ENCODE assay signal across 15 cellular contexts in the genomic region with DNA sequence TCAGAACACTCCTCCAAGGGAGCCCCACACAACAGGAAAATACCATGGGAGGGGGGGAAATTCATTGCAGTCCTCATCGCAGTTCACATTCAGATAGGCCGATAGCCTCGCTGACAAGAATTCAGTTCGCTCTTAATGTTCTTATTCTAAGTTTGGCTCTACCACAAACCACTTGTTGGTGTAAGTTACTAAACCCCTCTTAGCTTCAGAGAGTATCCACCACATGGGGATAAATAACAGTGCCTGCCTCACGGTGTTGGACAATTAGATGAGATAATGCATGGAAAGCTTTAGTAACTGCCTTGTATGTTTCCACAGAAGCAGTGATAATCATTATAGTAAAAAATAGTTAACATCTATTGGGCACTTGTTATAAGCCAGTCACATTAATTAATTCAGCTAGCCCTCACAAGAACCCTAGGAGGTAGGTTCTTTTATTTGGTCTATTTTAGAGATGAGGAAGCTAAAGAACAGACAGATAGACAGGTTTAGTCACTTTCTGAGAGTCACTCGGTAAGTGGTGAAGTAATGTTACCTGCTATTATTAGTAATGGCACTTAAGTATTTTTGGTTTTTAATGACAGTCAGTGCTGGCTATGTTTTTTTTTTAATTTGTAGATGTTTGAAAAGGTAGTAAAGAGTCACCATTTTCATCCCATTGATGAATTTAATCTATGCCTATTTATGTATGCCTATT. TPM values are rescaled to one million over a fixed set of nuclear protein-coding genes. Genes with fewer than 3 reads are reported as not detected.
DNase-seq lines count a peak whose midpoint lies in the region; ATAC-seq and TF ChIP-seq lines count a peak whose summit lies in the region.
"Had no signal": no experiment of that assay in that cellular context is flagged by ENCODE, and none has a peak within 500 bp of the region (broad histone marks: within the 10 kb centered on the region; RNA-seq: fewer than 3 reads in every experiment).

No MANE protein-coding gene starts in this region.

- no peak for TF ChIP-seq CTCF in DND-41 (IDR thresholded peaks at IDR 0.05; ENCODE audit: borderline replicate concordance, extremely low read depth, low read length, poor library complexity, severe bottlenecking)

- H4K20me1 ChIP-seq in DND-41 (ENCODE audit: insufficient read depth, low read length): peaks cover 8% of the 10 kb centered on the region; the same call in 1 of the 2 replicates

- H3K4me3 Mint-ChIP-seq in central memory CD8-positive, alpha-beta T cell: no peak overlapping the region
- H3K4me3 Mint-ChIP-seq in stimulated activated effector memory CD8-positive, alpha-beta T cell treated with anti-CD3 and anti-CD28 coated beads, Interleukin-12 subunit alpha, Interleukin-12 subunit beta, amount 100 ng/mL, for 72 hours: peak overlapping the region; percentile 42
- H3K4me3 Mint-ChIP-seq in activated T-helper 17 cell treated with anti-CD3 and anti-CD28 coated beads, Interleukin-2, amount 50 U/mL, for 72 hours: no peak overlapping the region
- no peak overlapping the region for H3K4me3 Mint-ChIP-seq in activated CD4-positive, alpha-beta T cell treated with anti-CD3 and anti-CD28 coated beads for 36 hours

- peaks cover 89% of the 10 kb centered on the region for H3K4me1 ChIP-seq in DND-41 (ENCODE audit: insufficient read depth, low read length)
- H3K4me1 ChIP-seq: Caco-2 had no signal

- no peak overlapping the region for H3K4me2 ChIP-seq in DND-41 (ENCODE audit: insufficient read depth, low read length)

- CTCF ChIA-PET in activated CD4-positive, alpha-beta T cell treated with anti-CD3 and anti-CD28 coated beads for 36 hours (lab: Charles Lee): interaction anchor here (0.6 to 1.3 kb wide), 3 partner anchors 11 to 193 kb away, joined by 3 read pairs; no protein-coding TSS in a partner anchor

- peaks cover 51% of the 10 kb centered on the region for H3K4me1 Mint-ChIP-seq in central memory CD8-positive, alpha-beta T cell
- peaks cover 44% of the 10 kb centered on the region for H3K4me1 Mint-ChIP-seq in stimulated activated effector memory CD8-positive, alpha-beta T cell treated with anti-CD3 and anti-CD28 coated beads, Interleukin-12 subunit alpha, Interleukin-12 subunit beta, amount 100 ng/mL, for 72 hours
- peaks cover 13% of the 10 kb centered on the region for H3K4me1 Mint-ChIP-seq in activated T-helper 17 cell treated with anti-CD3 and anti-CD28 coated beads, Interleukin-2, amount 50 U/mL, for 72 hours
- H3K4me1 Mint-ChIP-seq in activated CD4-positive, alpha-beta T cell treated with anti-CD3 and anti-CD28 coated beads for 36 hours: peaks cover 28% of the 10 kb centered on the region

- H3K4me3 ChIP-seq in DND-41 (ENCODE audit: low read depth in 1 of 2, low read length in 2 of 2): no peak overlapping the region

- ATAC-seq in DND-41 (ENCODE audit: insufficient read depth, low read depth): no peak
- ATAC-seq in HG02884 (IDR thresholded peaks at IDR 0.05; ENCODE audit: unreplicated experiment): peak; percentile 60
- peak; percentile 47 for ATAC-seq in central memory CD8-positive, alpha-beta T cell (replicated peaks; ENCODE audit: extremely low read depth, poor library complexity, severe bottlenecking)
- peak; percentile 74 for ATAC-seq in stimulated activated effector memory CD8-positive, alpha-beta T cell treated with anti-CD3 and anti-CD28 coated beads, Interleukin-12 subunit alpha, Interleukin-12 subunit beta, amount 100 ng/mL, for 72 hours
- ATAC-seq in activated T-helper 17 cell treated with anti-CD3 and anti-CD28 coated beads, Interleukin-2, amount 50 U/mL, for 72 hours (replicated peaks): no peak
- no peak for ATAC-seq in activated CD4-positive, alpha-beta T cell treated with anti-CD3 and anti-CD28 coated beads for 36 hours

- H3K9ac ChIP-seq in DND-41 (ENCODE audit: low read depth, low read length): no peak overlapping the region

- no peak overlapping the region for H2AFZ ChIP-seq in DND-41 (ENCODE audit: low read depth, low read length)

- peaks cover 2% of the 10 kb centered on the region for H3K36me3 Mint-ChIP-seq in central memory CD8-positive, alpha-beta T cell (ENCODE audit: insufficient read depth)
- no peaks in the 10 kb centered on the region for H3K36me3 Mint-ChIP-seq in stimulated activated effector memory CD8-positive, alpha-beta T cell treated with anti-CD3 and anti-CD28 coated beads, Interleukin-12 subunit alpha, Interleukin-12 subunit beta, amount 100 ng/mL, for 72 hours
- no peaks in the 10 kb centered on the region for H3K36me3 Mint-ChIP-seq in activated T-helper 17 cell treated with anti-CD3 and anti-CD28 coated beads, Interleukin-2, amount 50 U/mL, for 72 hours (ENCODE audit: low read depth)
- no peaks in the 10 kb centered on the region for H3K36me3 Mint-ChIP-seq in activated CD4-positive, alpha-beta T cell treated with anti-CD3 and anti-CD28 coated beads for 36 hours (ENCODE audit: low read depth)

- in situ Hi-C loops in ACHN (cut with HindIII; ENCODE audit: low pct_ligation_motif_present, low pct_unique_long_range_greater_than_20kb, low sequenced_read_pairs): no loop called here

- H3K36me3 ChIP-seq in DND-41 (ENCODE audit: insufficient read depth, low read length): no peaks in the 10 kb centered on the region

- no peak overlapping the region for H3K27ac Mint-ChIP-seq in central memory CD8-positive, alpha-beta T cell (ENCODE audit: low read depth)
- peak overlapping the region; percentile 82 for H3K27ac Mint-ChIP-seq in stimulated activated effector memory CD8-positive, alpha-beta T cell treated with anti-CD3 and anti-CD28 coated beads, Interleukin-12 subunit alpha, Interleukin-12 subunit beta, amount 100 ng/mL, for 72 hours
- no peak overlapping the region for H3K27ac Mint-ChIP-seq in activated T-helper 17 cell treated with anti-CD3 and anti-CD28 coated beads, Interleukin-2, amount 50 U/mL, for 72 hours
- no peak overlapping the region for H3K27ac Mint-ChIP-seq in activated CD4-positive, alpha-beta T cell treated with anti-CD3 and anti-CD28 coated beads for 36 hours

- DNase-seq in DND-41 (no peak), ACHN (no peak)
- no peak for DNase-seq in central memory CD8-positive, alpha-beta T cell (ENCODE audit: low spot score in 2 of 2)
- DNase-seq in stimulated activated effector memory CD8-positive, alpha-beta T cell treated with anti-CD3 and anti-CD28 coated beads, Interleukin-12 subunit alpha, Interleukin-12 subunit beta, amount 100 ng/mL, for 72 hours (ENCODE audit: low spot score in 2 of 2): no peak
- no peak for DNase-seq in activated CD4-positive, alpha-beta T cell treated with anti-CD3 and anti-CD28 coated beads for 36 hours
- DNase-seq: Caco-2, DMS79, NCI-H1092, NCI-H1694, NCI-H2107, NCI-H345, NCI-H526 treated with DMSO at 0.1 percent for 48 hours had no signal

- H3K79me2 ChIP-seq in DND-41 (ENCODE audit: insufficient read depth, low read length): peaks cover 98% of the 10 kb centered on the region

- intact Hi-C loops in activated CD4-positive, alpha-beta T cell treated with anti-CD3 and anti-CD28 coated beads for 36 hours (cut with DNase I, micrococcal nuclease): no loop called here

- POLR2A ChIA-PET in activated CD4-positive, alpha-beta T cell treated with anti-CD3 and anti-CD28 coated beads for 36 hours (lab: Charles Lee): interaction anchor here (0.7 to 0.8 kb wide), 2 partner anchors 9 to 189 kb away, joined by 3 read pairs; no protein-coding TSS in a partner anchor

- H3K27ac ChIP-seq in DND-41 (ENCODE audit: low read length): peak overlapping the region; percentile 34
- H3K27ac ChIP-seq: C4-2B had no signal

- no peaks in the 10 kb centered on the region for H3K9me3 Mint-ChIP-seq in central memory CD8-positive, alpha-beta T cell
- H3K9me3 Mint-ChIP-seq in stimulated activated effector memory CD8-positive, alpha-beta T cell treated with anti-CD3 and anti-CD28 coated beads, Interleukin-12 subunit alpha, Interleukin-12 subunit beta, amount 100 ng/mL, for 72 hours: peaks cover 3% of the 10 kb centered on the region
- H3K9me3 Mint-ChIP-seq in activated T-helper 17 cell treated with anti-CD3 and anti-CD28 coated beads, Interleukin-2, amount 50 U/mL, for 72 hours: peaks cover 4% of the 10 kb centered on the region
- no peaks in the 10 kb centered on the region for H3K9me3 Mint-ChIP-seq in activated CD4-positive, alpha-beta T cell treated with anti-CD3 and anti-CD28 coated beads for 36 hours (ENCODE audit: low read depth)

- no peaks in the 10 kb centered on the region for H3K27me3 Mint-ChIP-seq in central memory CD8-positive, alpha-beta T cell
- H3K27me3 Mint-ChIP-seq in activated T-helper 17 cell treated with anti-CD3 and anti-CD28 coated beads, Interleukin-2, amount 50 U/mL, for 72 hours: no peaks in the 10 kb centered on the region
- H3K27me3 Mint-ChIP-seq in activated CD4-positive, alpha-beta T cell treated with anti-CD3 and anti-CD28 coated beads for 36 hours: no peaks in the 10 kb centered on the region

- no peaks in the 10 kb centered on the region for H3K9me3 ChIP-seq in DND-41 (ENCODE audit: insufficient read depth, low read length, severe bottlenecking)
- H3K9me3 ChIP-seq: Caco-2 had no signal

- no peaks in the 10 kb centered on the region for H3K27me3 ChIP-seq in DND-41 (ENCODE audit: insufficient read depth, low read length, poor library complexity)

RNA-seq across cellular contexts. Expression of a gene that starts 10.1 kb away (rescaled TPM):
- total RNA-seq in activated T-helper 17 cell treated with anti-CD3 and anti-CD28 coated beads, Interleukin-2, amount 50 U/mL, for 72 hours: 1 to 10 TPM; 1.7 to 4.9 TPM
- total RNA-seq in activated CD4-positive, alpha-beta T cell treated with anti-CD3 and anti-CD28 coated beads for 36 hours: 1 to 10 TPM; 1.3 to 1.9 TPM

Comparison
In these comparisons a context has a peak if more than half of its experiments do, and no peak if none do; other contexts are left out.
1. ATAC-seq: peak in HG02884 (single experiment), central memory CD8-positive, alpha-beta T cell (single experiment) and stimulated activated effector memory CD8-positive, alpha-beta T cell treated with anti-CD3 and anti-CD28 coated beads, Interleukin-12 subunit alpha, Interleukin-12 subunit beta, amount 100 ng/mL, for 72 hours (single experiment); none in DND-41 (single experiment), activated T-helper 17 cell treated with anti-CD3 and anti-CD28 coated beads, Interleukin-2, amount 50 U/mL, for 72 hours (single experiment) and activated CD4-positive, alpha-beta T cell treated with anti-CD3 and anti-CD28 coated beads for 36 hours (single experiment).